In the genomic region with DNA sequence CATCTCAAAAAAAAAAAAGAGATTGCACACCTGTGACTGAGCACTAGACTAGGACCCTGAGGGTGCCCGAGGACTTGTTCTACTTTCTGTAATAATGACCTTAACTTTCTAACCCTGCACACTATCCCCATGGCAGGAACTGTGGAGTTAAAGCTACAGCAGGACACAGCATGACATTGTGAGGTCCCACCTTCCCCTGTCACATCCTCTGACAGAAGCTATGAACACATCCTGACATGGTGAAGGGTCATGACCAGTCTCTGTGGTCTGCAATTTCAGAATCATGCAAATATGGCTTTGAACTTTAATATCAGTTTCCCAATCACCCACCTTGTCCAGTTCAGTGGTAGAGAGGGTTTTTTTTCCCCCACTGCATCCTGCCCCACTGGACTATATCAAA, we compare ENCODE assay signal across 24 cellular contexts.
"Had no signal": no experiment of that assay in that cellular context is flagged by ENCODE, and none has a peak within 500 bp of the region (broad histone marks: within the 10 kb centered on the region; RNA-seq: fewer than 3 reads in every experiment).

No MANE protein-coding gene starts in this region.

- H3K27me3 ChIP-seq: MG63, Peyer's patch, SJCRH30 had no signal

- H3K9me3 ChIP-seq: MG63, Peyer's patch, SJCRH30 had no signal

- ATAC-seq: Right ventricle myocardium inferior had no signal

- H3K27ac ChIP-seq: HL-60, PC-9, Peyer's patch, SJCRH30, SK-N-MC had no signal

- FAIRE-seq: HTR-8/SVneo had no signal

- H3K36me3 ChIP-seq: MG63, Peyer's patch, SJCRH30 had no signal

- H3K4me1 ChIP-seq: Peyer's patch had no signal

- DNase-seq: Karpas-422, KBM-7, MG63, NCI-H1092 treated with DMSO at 0.1 percent for 48 hours, NCI-H1436, NCI-H187, NCI-H2029, NCI-H2081 treated with DMSO at 0.1 percent for 48 hours, NCI-H2171, NCI-H226, NCI-H446, NCI-H510A, NCI-H524 treated with DMSO at 0.1 percent for 48 hours, NCI-H69, NCI-H774, OCI-M1, Peyer's patch, SHP77 treated with DMSO at 0.1 percent for 48 hours, SJCRH30 had no signal

- H3K4me3 ChIP-seq: MG63, PC-9, Peyer's patch, SJCRH30, SK-N-MC had no signal
